In genomic region chr1:167627865-167628641, GRCh38 we compare ENCODE assay signal across 1 cellular context.
TF ChIP-seq lines count a peak whose summit lies in the region.

No MANE protein-coding gene starts in this region.

TF ChIP-seq in K562, 482 proteins besides CTCF, POLR2A, EP300 and RAD21 (continued from another document and continues in another):
- TF ChIP-seq, protein P1, sequence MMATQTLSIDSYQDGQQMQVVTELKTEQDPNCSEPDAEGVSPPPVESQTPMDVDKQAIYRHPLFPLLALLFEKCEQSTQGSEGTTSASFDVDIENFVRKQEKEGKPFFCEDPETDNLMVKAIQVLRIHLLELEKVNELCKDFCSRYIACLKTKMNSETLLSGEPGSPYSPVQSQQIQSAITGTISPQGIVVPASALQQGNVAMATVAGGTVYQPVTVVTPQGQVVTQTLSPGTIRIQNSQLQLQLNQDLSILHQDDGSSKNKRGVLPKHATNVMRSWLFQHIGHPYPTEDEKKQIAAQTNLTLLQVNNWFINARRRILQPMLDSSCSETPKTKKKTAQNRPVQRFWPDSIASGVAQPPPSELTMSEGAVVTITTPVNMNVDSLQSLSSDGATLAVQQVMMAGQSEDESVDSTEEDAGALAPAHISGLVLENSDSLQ (IDR thresholded peaks at IDR 0.05) = peak; percentile 85
- TF ChIP-seq USF1 (CRISPR knock-in tag; IDR thresholded peaks at IDR 0.05) (0 out of 2 replicates have a peak, but pooled peaks have one; percentile 6), SIRT6 (IDR thresholded peaks at IDR 0.05; ENCODE audit: low read depth, low read length) (no peak), FOXA1 (IDR thresholded peaks at IDR 0.05; ENCODE audit: borderline replicate concordance) (peak; percentile 89), PTTG1 (tag; IDR thresholded peaks at IDR 0.05; ENCODE audit: low read depth) (0 out of 2 replicates have a peak, but pooled peaks have one; percentile 21), MCM2 (IDR thresholded peaks at IDR 0.05; ENCODE audit: low read depth) (no peak), CEBPZ (IDR thresholded peaks at IDR 0.05; ENCODE audit: borderline replicate concordance, low read depth, low read length) (no peak), KLF13 (tag; IDR thresholded peaks at IDR 0.05; ENCODE audit: borderline replicate concordance, low read depth) (0 out of 2 replicates have a peak, but pooled peaks have one; percentile 38), ZNF717 (CRISPR knock-in tag; IDR thresholded peaks at IDR 0.05) (no peak), MTF1 (CRISPR knock-in tag; IDR thresholded peaks at IDR 0.05; ENCODE audit: borderline replicate concordance) (no peak), RFX5 (IDR thresholded peaks at IDR 0.05; ENCODE audit: low read depth, low read length) (no peak), NCOA1 (IDR thresholded peaks at IDR 0.05; ENCODE audit: low read depth) (peak; percentile 95), MCM5 (IDR thresholded peaks at IDR 0.05; ENCODE audit: low read depth) (no peak), IRF2 (CRISPR knock-in tag; IDR thresholded peaks at IDR 0.05) (no peak), HOXB6 (CRISPR knock-in tag; IDR thresholded peaks at IDR 0.05; ENCODE audit: borderline replicate concordance) (0 out of 2 replicates have a peak, but pooled peaks have one; percentile 22), EZH2 (IDR thresholded peaks at IDR 0.05; ENCODE audit: borderline replicate concordance, low read depth, low read length) (no peak), RREB1 (CRISPR knock-in tag; IDR thresholded peaks at IDR 0.05) (peak; percentile 92; the same call in 1 of the 2 replicates), ILF3 (IDR thresholded peaks at IDR 0.05; ENCODE audit: borderline replicate concordance) (0 out of 2 replicates have a peak, but pooled peaks have one; percentile 23), SRF (CRISPR knock-in tag; IDR thresholded peaks at IDR 0.05) (0 out of 4 replicates have a peak, but pooled peaks of 1 of the 2 experiments have one; percentile 34), ETV1 (tag; conservative IDR thresholded peaks at IDR 0.05; ENCODE audit: low read depth) (peak; percentile 99), RCOR1 (IDR thresholded peaks at IDR 0.05; ENCODE audit: borderline replicate concordance in 1 of 2, low read depth in 2 of 2, low read length in 2 of 2) (peak; percentile 41 to 96; a peak in 2 of 4 replicates), EGR1 (conservative IDR thresholded peaks at IDR 0.05) (peak; percentile 75), NR3C1 (CRISPR knock-in tag; IDR thresholded peaks at IDR 0.05) (no peak), ZNF76 (CRISPR knock-in tag; IDR thresholded peaks at IDR 0.05; ENCODE audit: borderline replicate concordance) (peak; percentile 72; the same call in 1 of the 2 replicates), CSDE1 (IDR thresholded peaks at IDR 0.05) (peak in 1 of 2 experiments; percentile 25; a peak in 1 of 4 replicates), ZBTB1 (CRISPR knock-in tag; IDR thresholded peaks at IDR 0.05; ENCODE audit: borderline replicate concordance, low read depth) (no peak; the same call in 1 of the 2 replicates), ELK1 (CRISPR knock-in tag; IDR thresholded peaks at IDR 0.05) (no peak), ELF1 (tag; IDR thresholded peaks at IDR 0.05) (peak; percentile 96), ZBTB43 (CRISPR knock-in tag; IDR thresholded peaks at IDR 0.05) (no peak), BCLAF1 (IDR thresholded peaks at IDR 0.05; ENCODE audit: borderline replicate concordance in 1 of 2, control insufficient read depth in 1 of 2, low read depth in 2 of 2, low read length in 1 of 2) (0 out of 4 replicates have a peak, but pooled peaks of 1 of the 2 experiments have one; percentile 68), YY1 (IDR thresholded peaks at IDR 0.05; ENCODE audit: borderline replicate concordance in 1 of 3, control insufficient read depth in 1 of 3, extremely low read depth in 1 of 3, insufficient read depth in 3 of 3, insufficient read length in 1 of 3, insufficient replicate concordance in 2 of 3, low read depth in 1 of 3, low read length in 2 of 3) (peak; percentile 32 to 77 (median 52))
- TF ChIP-seq, protein P2, sequence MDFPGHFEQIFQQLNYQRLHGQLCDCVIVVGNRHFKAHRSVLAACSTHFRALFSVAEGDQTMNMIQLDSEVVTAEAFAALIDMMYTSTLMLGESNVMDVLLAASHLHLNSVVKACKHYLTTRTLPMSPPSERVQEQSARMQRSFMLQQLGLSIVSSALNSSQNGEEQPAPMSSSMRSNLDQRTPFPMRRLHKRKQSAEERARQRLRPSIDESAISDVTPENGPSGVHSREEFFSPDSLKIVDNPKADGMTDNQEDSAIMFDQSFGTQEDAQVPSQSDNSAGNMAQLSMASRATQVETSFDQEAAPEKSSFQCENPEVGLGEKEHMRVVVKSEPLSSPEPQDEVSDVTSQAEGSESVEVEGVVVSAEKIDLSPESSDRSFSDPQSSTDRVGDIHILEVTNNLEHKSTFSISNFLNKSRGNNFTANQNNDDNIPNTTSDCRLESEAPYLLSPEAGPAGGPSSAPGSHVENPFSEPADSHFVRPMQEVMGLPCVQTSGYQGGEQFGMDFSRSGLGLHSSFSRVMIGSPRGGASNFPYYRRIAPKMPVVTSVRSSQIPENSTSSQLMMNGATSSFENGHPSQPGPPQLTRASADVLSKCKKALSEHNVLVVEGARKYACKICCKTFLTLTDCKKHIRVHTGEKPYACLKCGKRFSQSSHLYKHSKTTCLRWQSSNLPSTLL (IDR thresholded peaks at IDR 0.05) = no peak
- TF ChIP-seq, protein P3, sequence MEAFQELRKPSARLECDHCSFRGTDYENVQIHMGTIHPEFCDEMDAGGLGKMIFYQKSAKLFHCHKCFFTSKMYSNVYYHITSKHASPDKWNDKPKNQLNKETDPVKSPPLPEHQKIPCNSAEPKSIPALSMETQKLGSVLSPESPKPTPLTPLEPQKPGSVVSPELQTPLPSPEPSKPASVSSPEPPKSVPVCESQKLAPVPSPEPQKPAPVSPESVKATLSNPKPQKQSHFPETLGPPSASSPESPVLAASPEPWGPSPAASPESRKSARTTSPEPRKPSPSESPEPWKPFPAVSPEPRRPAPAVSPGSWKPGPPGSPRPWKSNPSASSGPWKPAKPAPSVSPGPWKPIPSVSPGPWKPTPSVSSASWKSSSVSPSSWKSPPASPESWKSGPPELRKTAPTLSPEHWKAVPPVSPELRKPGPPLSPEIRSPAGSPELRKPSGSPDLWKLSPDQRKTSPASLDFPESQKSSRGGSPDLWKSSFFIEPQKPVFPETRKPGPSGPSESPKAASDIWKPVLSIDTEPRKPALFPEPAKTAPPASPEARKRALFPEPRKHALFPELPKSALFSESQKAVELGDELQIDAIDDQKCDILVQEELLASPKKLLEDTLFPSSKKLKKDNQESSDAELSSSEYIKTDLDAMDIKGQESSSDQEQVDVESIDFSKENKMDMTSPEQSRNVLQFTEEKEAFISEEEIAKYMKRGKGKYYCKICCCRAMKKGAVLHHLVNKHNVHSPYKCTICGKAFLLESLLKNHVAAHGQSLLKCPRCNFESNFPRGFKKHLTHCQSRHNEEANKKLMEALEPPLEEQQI (IDR thresholded peaks at IDR 0.05) = 0 out of 2 replicates have a peak, but pooled peaks have one; percentile 58
